14 cellular contexts compared by ENCODE assay signal in genomic region chr9:16825971-16826370, GRCh38. TPM values are rescaled to one million over a fixed set of nuclear protein-coding genes. Genes with fewer than 3 reads are reported as not detected.
DNase-seq lines count a peak whose midpoint lies in the region; ATAC-seq, FAIRE-seq and TF ChIP-seq lines count a peak whose summit lies in the region.
"Had no signal": no experiment of that assay in that cellular context is flagged by ENCODE, and none has a peak within 500 bp of the region (broad histone marks: within the 10 kb centered on the region; RNA-seq: fewer than 3 reads in every experiment).

No MANE protein-coding gene starts in this region.

- no peaks in the 10 kb centered on the region for H3K27me3 ChIP-seq in astrocyte (ENCODE audit: insufficient read depth, low read length)
- H3K27me3 ChIP-seq in vagina: no peaks in the 10 kb centered on the region
- H3K27me3 ChIP-seq: adrenal gland had no signal

- no peaks in the 10 kb centered on the region for H3K36me3 ChIP-seq in astrocyte (ENCODE audit: insufficient read depth, low read length)
- no peaks in the 10 kb centered on the region for H3K36me3 ChIP-seq in vagina
- H3K36me3 ChIP-seq: adrenal gland had no signal

- H3K4me3 Mint-ChIP-seq in HFFc6 (peak overlapping the region; percentile 78), astrocyte (ENCODE audit: unreplicated experiment) (peak overlapping the region; percentile 63)

- TF ChIP-seq POLR2A in vagina (IDR thresholded peaks at IDR 0.05): no peak

- intact Hi-C loops in vagina (cut with DNase I): no loop called here

- peaks cover 36% of the 10 kb centered on the region for H3K79me2 ChIP-seq in astrocyte (ENCODE audit: insufficient read depth, low read length)

- FAIRE-seq in astrocyte (lab: Jason Lieb, UNC) (peak; percentile 85), GM19239 (lab: Jason Lieb, UNC) (no peak)

- H4K20me1 ChIP-seq in astrocyte (ENCODE audit: insufficient read depth, low read length): no peaks in the 10 kb centered on the region

- H3K27ac Mint-ChIP-seq in HFFc6 (peak overlapping the region; percentile 85), astrocyte (ENCODE audit: unreplicated experiment) (peak overlapping the region; percentile 96)
- H3K27ac Mint-ChIP-seq: progenitor cell of endocrine pancreas had no signal

- H3K4me1 Mint-ChIP-seq in HFFc6 (ENCODE audit: low read depth) (peaks cover 70% of the 10 kb centered on the region), astrocyte (ENCODE audit: low read depth, unreplicated experiment) (peaks cover 45% of the 10 kb centered on the region)

- no peaks in the 10 kb centered on the region for H3K9me3 Mint-ChIP-seq in HFFc6
- no peaks in the 10 kb centered on the region for H3K9me3 Mint-ChIP-seq in astrocyte (ENCODE audit: unreplicated experiment)

- TF ChIP-seq CTCF in HFFc6 (IDR thresholded peaks at IDR 0.05) (no peak), astrocyte (IDR thresholded peaks at IDR 0.05; ENCODE audit: insufficient read depth, low read depth, low read length) (no peak), vagina (IDR thresholded peaks at IDR 0.05) (no peak)

- no peak overlapping the region for H2AFZ ChIP-seq in astrocyte (ENCODE audit: low read depth, low read length)

- ATAC-seq in GM19351 (IDR thresholded peaks at IDR 0.05; ENCODE audit: unreplicated experiment): no peak
- ATAC-seq: HCT116, left cardiac atrium had no signal

- H3K4me3 ChIP-seq in astrocyte (ENCODE audit: insufficient read depth, low read depth, low read length) (peak overlapping the region; percentile 10), vagina (no peak overlapping the region)
- H3K4me3 ChIP-seq: adrenal gland had no signal

- H3K4me2 ChIP-seq in astrocyte (ENCODE audit: low read length): peak overlapping the region; percentile 78

- no peaks in the 10 kb centered on the region for H3K36me3 Mint-ChIP-seq in HFFc6 (ENCODE audit: low read depth)
- no peaks in the 10 kb centered on the region for H3K36me3 Mint-ChIP-seq in astrocyte (ENCODE audit: low read depth, unreplicated experiment)

- H3K4me1 ChIP-seq in astrocyte (ENCODE audit: insufficient read depth, low read length) (peaks cover 35% of the 10 kb centered on the region), vagina (peaks cover 57% of the 10 kb centered on the region)

- H3K9me3 ChIP-seq in astrocyte (ENCODE audit: insufficient read depth, low read depth, low read length): no peaks in the 10 kb centered on the region
- no peaks in the 10 kb centered on the region for H3K9me3 ChIP-seq in vagina
- H3K9me3 ChIP-seq: adrenal gland had no signal

- H3K27me3 Mint-ChIP-seq in HFFc6 (ENCODE audit: insufficient read depth) (no peaks in the 10 kb centered on the region), astrocyte (ENCODE audit: low read depth, unreplicated experiment) (no peaks in the 10 kb centered on the region)

- H3K27ac ChIP-seq in astrocyte (ENCODE audit: low read depth, low read length) (peak overlapping the region; percentile 65), vagina (peak overlapping the region; percentile 30)
- H3K27ac ChIP-seq: adrenal gland had no signal

- peak overlapping the region; percentile 57 for H3K9ac ChIP-seq in astrocyte (ENCODE audit: low read length)

- DNase-seq in HFFc6 (peak; percentile 70), astrocyte (ENCODE audit: low read depth) (peak; percentile 88), iris pigment epithelial cell (ENCODE audit: low read depth) (peak; percentile 94), vagina (ENCODE audit: extremely low spot score in 2 of 2) (no peak), RPMI8226 (no peak), GM19239 (ENCODE audit: insufficient read length, low spot score) (no peak)
- DNase-seq: adrenal gland, DND-41, left cardiac atrium, NCI-H526 treated with DMSO at 0.1 percent for 48 hours had no signal

RNA-seq across cellular contexts. Expression of gene BNC2, which starts 44.5 kb away (rescaled TPM):
- total RNA-seq in HFFc6 (2021; fragmentation: NEBNext Ultra II Directional; extraction: Animal tissue kit (Norgen Biotek cat#: 25700)): 10 to 100 TPM; 19.0 to 28.7 (median 25.4) TPM
- total RNA-seq in astrocyte: 38.0 and 47.4 TPM in 2 replicates
- 33.9 TPM for total RNA-seq in vagina
- total RNA-seq: activated CD8-positive, alpha-beta memory T cell treated with anti-CD3 and anti-CD28 coated beads for 36 hours had no signal

Comparison
In these comparisons a context has a peak if more than half of its experiments do, and no peak if none do; other contexts are left out.
1. DNase-seq: peak in HFFc6 (single experiment), astrocyte (single experiment) and iris pigment epithelial cell (single experiment); none in vagina (0 of 2), RPMI8226 (single experiment) and GM19239 (single experiment).